Comparison of ENCODE assay signal across 2 cellular contexts in the genomic region with DNA sequence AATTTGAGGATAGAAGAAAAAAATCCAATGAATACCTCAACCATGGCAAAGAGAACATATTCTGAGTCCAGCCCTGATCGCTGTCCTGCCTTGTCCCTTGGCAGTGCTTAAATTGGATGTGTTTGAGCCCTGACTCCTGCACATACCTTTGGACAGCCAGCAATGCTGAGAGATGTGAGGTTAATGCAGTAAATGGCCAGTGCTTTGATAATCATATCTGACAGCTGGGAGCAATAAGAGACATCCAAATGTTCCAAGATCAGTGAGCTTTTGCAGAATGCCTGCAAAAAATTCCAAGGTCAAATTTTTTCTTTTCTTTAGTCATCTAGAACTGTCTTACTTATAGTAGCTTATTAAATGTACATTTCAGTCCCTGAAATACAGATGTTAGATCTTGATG.
TF ChIP-seq lines count a peak whose summit lies in the region.

No MANE protein-coding gene starts in this region.

TF ChIP-seq in IMR-90, 13 proteins besides CTCF, POLR2A, EP300 and RAD21 (continued from another document):
- TF ChIP-seq USF2 (IDR thresholded peaks at IDR 0.05; ENCODE audit: low read depth, low read length) (no peak), FOS (IDR thresholded peaks at IDR 0.05; ENCODE audit: low read depth, low read length) (no peak), RFX5 (IDR thresholded peaks at IDR 0.05; ENCODE audit: low read depth, low read length) (no peak), MXI1 (IDR thresholded peaks at IDR 0.05; ENCODE audit: borderline replicate concordance, low read depth, low read length) (no peak)

TF ChIP-seq in SK-N-SH treated with all-trans-retinoic acid at 6 μM for 48 hours, 23 proteins besides CTCF, POLR2A, EP300 and RAD21:
- TF ChIP-seq TSHZ2 (CRISPR knock-in tag; IDR thresholded peaks at IDR 0.05) (peak; percentile 69), SNAI2 (CRISPR knock-in tag; IDR thresholded peaks at IDR 0.05) (peak; percentile 86), ZFP3 (CRISPR knock-in tag; IDR thresholded peaks at IDR 0.05) (peak; percentile 35; the same call in 1 of the 2 replicates), TCF4 (CRISPR knock-in tag; IDR thresholded peaks at IDR 0.05; ENCODE audit: borderline replicate concordance) (peak; percentile 73), ZFP30 (CRISPR knock-in tag; IDR thresholded peaks at IDR 0.05) (no peak), ISL1 (CRISPR knock-in tag; IDR thresholded peaks at IDR 0.05) (peak; percentile 89), PPARA (CRISPR knock-in tag; IDR thresholded peaks at IDR 0.05; ENCODE audit: borderline replicate concordance) (no peak), TOX (CRISPR knock-in tag; IDR thresholded peaks at IDR 0.05; ENCODE audit: borderline replicate concordance) (peak; percentile 61)
